ENCODE assay signal across 8 cellular contexts in the genomic region with DNA sequence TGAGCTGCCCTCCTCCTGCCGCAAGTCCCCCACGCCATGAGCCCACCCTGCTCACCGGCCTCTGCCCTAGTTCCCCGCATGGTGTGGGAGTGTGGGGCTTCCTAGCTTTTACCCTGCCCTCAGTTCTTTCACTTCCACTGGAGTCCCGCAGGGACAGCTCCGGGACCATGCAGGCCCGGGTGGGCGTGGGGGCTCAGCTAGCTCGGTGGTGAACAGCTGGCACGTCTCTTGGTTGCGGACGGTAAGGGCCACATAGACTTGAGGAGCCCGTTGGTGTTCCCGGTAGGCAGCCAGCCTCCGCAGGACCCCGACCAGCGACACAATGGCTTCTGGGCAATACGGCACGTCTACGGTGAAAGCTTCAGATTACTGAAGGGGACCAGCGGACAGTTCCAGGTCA.
"Had no signal": no experiment of that assay in that cellular context is flagged by ENCODE, and none has a peak within 500 bp of the region (broad histone marks: within the 10 kb centered on the region; RNA-seq: fewer than 3 reads in every experiment).

No MANE protein-coding gene starts in this region.

- ATAC-seq: GM12878 had no signal

- H3K4me3 ChIP-seq: GM12878 had no signal

- FAIRE-seq: G401.6, GM12878, GM12891, GM12892, GM18507, GM19239 had no signal

- DNase-seq: GDM1, GF-D8 had no signal
